Comparison of ENCODE assay signal across 9 cellular contexts in the genomic region with DNA sequence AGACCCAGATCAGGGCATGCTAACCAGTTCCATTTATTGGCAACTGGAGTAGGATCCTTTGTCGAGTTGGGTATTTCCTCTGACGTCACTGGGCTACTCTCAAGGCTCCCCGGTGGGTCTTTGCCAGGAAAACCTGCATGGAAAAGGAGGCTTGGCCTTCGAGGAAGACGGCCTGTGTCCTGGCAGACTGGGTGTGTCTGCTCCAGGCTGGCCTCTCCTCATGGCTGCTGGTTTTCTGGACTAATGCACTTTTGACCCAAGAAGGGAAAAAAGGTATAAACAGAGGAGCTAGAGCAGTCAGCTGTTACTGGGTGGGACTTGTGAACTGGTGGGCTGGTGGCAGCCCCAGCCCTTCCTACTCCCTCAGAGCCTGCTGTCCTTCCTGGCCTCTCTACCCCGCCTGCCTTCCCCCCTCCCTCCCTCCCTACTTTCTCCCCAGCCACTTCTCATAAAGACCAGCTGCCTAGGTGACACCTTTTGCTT.
A peak's percentile ranks its signal among the peaks of the same experiment; 100 is the strongest.
DNase-seq lines count a peak whose midpoint lies in the region; TF ChIP-seq lines count a peak whose summit lies in the region.
"Had no signal": no experiment of that assay in that cellular context is flagged by ENCODE, and none has a peak within 500 bp of the region (broad histone marks: within the 10 kb centered on the region; RNA-seq: fewer than 3 reads in every experiment).

No MANE protein-coding gene starts in this region.

- H3K27me3 Mint-ChIP-seq in CD4-positive, alpha-beta memory T cell: no peaks in the 10 kb centered on the region
- H3K27me3 Mint-ChIP-seq in activated CD4-positive, alpha-beta T cell treated with anti-CD3 and anti-CD28 coated beads, Interleukin-2, amount 10 ng/mL, durations not matched to agents 24 days and 14 days: peaks cover 1% of the 10 kb centered on the region

- H3K36me3 ChIP-seq in OCI-LY3 (replicated peaks; ENCODE audit: low read depth, low read length) (no peaks in the 10 kb centered on the region), rectal smooth muscle tissue (ENCODE audit: control insufficient read depth, insufficient read depth, low read length) (no peaks in the 10 kb centered on the region)
- no peaks in the 10 kb centered on the region for H3K36me3 ChIP-seq in CD4-positive, alpha-beta memory T cell (ENCODE audit: insufficient read depth, low read length)

- H4K20me1 ChIP-seq in OCI-LY3 (ENCODE audit: insufficient read depth, low read length): no peaks in the 10 kb centered on the region

- H3K27ac ChIP-seq in OCI-LY3 (ENCODE audit: low read length) (no peak overlapping the region), rectal smooth muscle tissue (ENCODE audit: low read depth, low read length) (peak overlapping the region; percentile 24)
- no peak overlapping the region for H3K27ac ChIP-seq in CD4-positive, alpha-beta memory T cell (ENCODE audit: low read depth, low read length)

- H3K4me1 Mint-ChIP-seq in CD4-positive, alpha-beta memory T cell: peaks cover 5 to 21% (median 11%) of the 10 kb centered on the region in 4 donors
- peaks cover 30% of the 10 kb centered on the region for H3K4me1 Mint-ChIP-seq in activated CD4-positive, alpha-beta T cell treated with anti-CD3 and anti-CD28 coated beads, Interleukin-2, amount 10 ng/mL, durations not matched to agents 24 days and 14 days

- intact Hi-C loops in CD4-positive, alpha-beta memory T cell (cut with micrococcal nuclease): no loop called here
- intact Hi-C loops in activated CD4-positive, alpha-beta T cell treated with anti-CD3 and anti-CD28 coated beads, Interleukin-2, amount 10 ng/mL, durations not matched to agents 24 days and 14 days (cut with micrococcal nuclease): no loop called here

- H2AFZ ChIP-seq in OCI-LY3 (ENCODE audit: low read depth, low read length): peak overlapping the region; percentile 84

- TF ChIP-seq CTCF in OCI-LY3 (IDR thresholded peaks at IDR 0.05; ENCODE audit: low read depth, low read length): no peak
- no peak for TF ChIP-seq CTCF in GM13976 (IDR thresholded peaks at IDR 0.05; ENCODE audit: borderline replicate concordance, control extremely low read depth, extremely low read depth, insufficient read depth, missing control alignments)

- CTCF ChIA-PET in CD4-positive, alpha-beta memory T cell (lab: Charles Lee; ENCODE audit: partially characterized antibody): no interaction called here

- H3K36me3 Mint-ChIP-seq in CD4-positive, alpha-beta memory T cell: no peaks in the 10 kb centered on the region
- H3K36me3 Mint-ChIP-seq in activated CD4-positive, alpha-beta T cell treated with anti-CD3 and anti-CD28 coated beads, Interleukin-2, amount 10 ng/mL, durations not matched to agents 24 days and 14 days (ENCODE audit: low read depth): peaks cover 2% of the 10 kb centered on the region

- H3K27ac Mint-ChIP-seq in CD4-positive, alpha-beta memory T cell: peak overlapping the region in 1 of 7 donors; percentile 28
- no peak overlapping the region for H3K27ac Mint-ChIP-seq in activated CD4-positive, alpha-beta T cell treated with anti-CD3 and anti-CD28 coated beads, Interleukin-2, amount 10 ng/mL, durations not matched to agents 24 days and 14 days

- in situ Hi-C loops in G401 (cut with HindIII; ENCODE audit: low sequenced_read_pairs) (no loop called here), GM13976 (cut with MboI; ENCODE audit: low sequenced_read_pairs, unreplicated experiment) (no loop called here)

- H3K9me3 Mint-ChIP-seq in CD4-positive, alpha-beta memory T cell: peaks cover 0 to 1% (median 0%) of the 10 kb centered on the region in 8 donors
- peaks cover 3% of the 10 kb centered on the region for H3K9me3 Mint-ChIP-seq in activated CD4-positive, alpha-beta T cell treated with anti-CD3 and anti-CD28 coated beads, Interleukin-2, amount 10 ng/mL, durations not matched to agents 24 days and 14 days

- no peaks in the 10 kb centered on the region for H3K79me2 ChIP-seq in OCI-LY3 (ENCODE audit: low read length)

- H3K4me3 ChIP-seq in OCI-LY3 (ENCODE audit: low read length) (no peak overlapping the region), rectal smooth muscle tissue (ENCODE audit: low read length) (no peak overlapping the region)
- no peak overlapping the region for H3K4me3 ChIP-seq in CD4-positive, alpha-beta memory T cell (ENCODE audit: low read length in 2 of 2)

- H3K9ac ChIP-seq in OCI-LY3 (ENCODE audit: low read length) (no peak overlapping the region; the same call in 1 of the 2 replicates), rectal smooth muscle tissue (ENCODE audit: low read length) (no peak overlapping the region)

- H3K4me2 ChIP-seq in OCI-LY3 (ENCODE audit: low read length): peak overlapping the region; percentile 60

- no peak overlapping the region for H3K4me3 Mint-ChIP-seq in CD4-positive, alpha-beta memory T cell
- no peak overlapping the region for H3K4me3 Mint-ChIP-seq in activated CD4-positive, alpha-beta T cell treated with anti-CD3 and anti-CD28 coated beads, Interleukin-2, amount 10 ng/mL, durations not matched to agents 24 days and 14 days

- POLR2A ChIA-PET in CD4-positive, alpha-beta memory T cell (lab: Charles Lee; ENCODE audit: partially characterized antibody): no interaction called here

- H3K4me1 ChIP-seq in OCI-LY3 (ENCODE audit: low read length) (peaks cover 12% of the 10 kb centered on the region), rectal smooth muscle tissue (ENCODE audit: control insufficient read depth, insufficient read depth, low read length) (peaks cover 6% of the 10 kb centered on the region)
- peaks cover 6% of the 10 kb centered on the region for H3K4me1 ChIP-seq in CD4-positive, alpha-beta memory T cell (ENCODE audit: insufficient read depth, low read length)

- no peaks in the 10 kb centered on the region for H3K9me3 ChIP-seq in OCI-LY3 (ENCODE audit: insufficient read depth, low read length)
- H3K9me3 ChIP-seq in CD4-positive, alpha-beta memory T cell (ENCODE audit: control insufficient read depth in 1 of 2, low read length in 2 of 2): no peaks in the 10 kb centered on the region

- DNase-seq in G401 (ENCODE audit: low spot score): peak; percentile 20
- peak; percentile 35 for DNase-seq in globus pallidus (ENCODE audit: low spot score)
- no peak for DNase-seq in CD4-positive, alpha-beta memory T cell
- DNase-seq in iPS-NIHi7 (ENCODE audit: extremely low spot score): no peak
- DNase-seq in activated CD4-positive, alpha-beta T cell treated with anti-CD3 and anti-CD28 coated beads, Interleukin-2, amount 10 ng/mL, durations not matched to agents 24 days and 14 days: no peak
- DNase-seq in GM13976 (ENCODE audit: low spot score): no peak
- DNase-seq: stimulated activated naive CD4-positive, alpha-beta T cell had no signal

- H3K27me3 ChIP-seq in OCI-LY3 (ENCODE audit: low read depth, low read length) (no peaks in the 10 kb centered on the region), rectal smooth muscle tissue (ENCODE audit: control insufficient read depth, insufficient read depth, low read length) (no peaks in the 10 kb centered on the region)
- H3K27me3 ChIP-seq in CD4-positive, alpha-beta memory T cell (ENCODE audit: insufficient read depth, low read length): no peaks in the 10 kb centered on the region

Comparison
In these comparisons a context has a peak if more than half of its experiments do, and no peak if none do; other contexts are left out.
1. DNase-seq: peak in G401 (single experiment) and globus pallidus (single experiment); none in CD4-positive, alpha-beta memory T cell (0 of 5), iPS-NIHi7 (single experiment), activated CD4-positive, alpha-beta T cell treated with anti-CD3 and anti-CD28 coated beads, Interleukin-2, amount 10 ng/mL, durations not matched to agents 24 days and 14 days (single experiment) and GM13976 (single experiment).